Comparison of ENCODE assay signal across 31 cellular contexts in the genomic region with DNA sequence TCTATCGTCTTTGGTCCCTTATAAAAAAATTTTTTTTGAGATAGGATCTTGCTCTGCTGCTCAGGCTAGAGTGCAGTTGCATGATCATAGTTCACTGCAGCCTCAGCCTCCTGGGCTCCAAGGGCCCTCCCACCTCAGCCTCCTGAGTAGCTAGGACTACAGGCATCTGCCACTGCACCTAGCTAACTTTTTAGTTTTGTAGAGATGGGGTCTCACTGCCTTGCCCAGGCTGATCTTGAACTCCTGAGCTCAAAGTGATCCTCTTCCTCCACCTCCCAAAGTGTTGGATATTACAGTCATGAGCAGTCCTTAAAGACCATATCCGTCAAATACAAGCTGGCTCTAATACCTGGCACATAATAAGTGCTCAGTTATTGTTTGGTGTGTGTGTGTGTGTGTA. TPM values are rescaled to one million over a fixed set of nuclear protein-coding genes. Genes with fewer than 3 reads are reported as not detected.
"Had no signal": no experiment of that assay in that cellular context is flagged by ENCODE, and none has a peak within 500 bp of the region (broad histone marks: within the 10 kb centered on the region; RNA-seq: fewer than 3 reads in every experiment).

No MANE protein-coding gene starts in this region.

- H3K4me1 ChIP-seq: gastrocnemius medialis had no signal

- H3K27me3 ChIP-seq: brain microvascular endothelial cell, esophagus muscularis mucosa, foreskin keratinocyte, gastrocnemius medialis, heart left ventricle, hepatocyte had no signal

- DNase-seq: activated CD4-positive, alpha-beta memory T cell treated with anti-CD3 and anti-CD28 coated beads, Interleukin-2, amount 10 ng/mL, durations not matched to agents 7 days and 5 days; activated CD4-positive, alpha-beta T cell treated with anti-CD3 and anti-CD28 coated beads for 1 hour; activated CD4-positive, alpha-beta T cell treated with anti-CD3 and anti-CD28 coated beads for 4 hours; activated CD4-positive, alpha-beta T cell treated with anti-CD3 and anti-CD28 coated beads, Interleukin-2, amount 10 ng/mL, durations not matched to agents 7 days and 5 days; activated CD4-positive, alpha-beta T cell treated with anti-CD3 and anti-CD28 coated beads, Interleukin-2, amount 50 U/mL, for 4 hours; activated CD8-positive, alpha-beta memory T cell treated with anti-CD3 and anti-CD28 coated beads for 24 hours; activated effector memory CD4-positive, alpha-beta T cell treated with Interleukin-2 at 50 U/mL for 16 hours; activated gamma-delta T cell treated with Interleukin-2 at 50 U/mL for 16 hours; activated naive CD4-positive, alpha-beta T cell treated with anti-CD3 and anti-CD28 coated beads, Interleukin-2, amount 50 U/mL, for 16 hours; activated naive CD4-positive, alpha-beta T cell treated with Interleukin-2 at 50 U/mL for 16 hours; activated T-cell treated with anti-CD3 and anti-CD28 coated beads, Interleukin-2, amount 50 U/mL, for 4 hours; amniotic stem cell; anterior cingulate cortex; brain microvascular endothelial cell; cortex of kidney; dermis blood vessel endothelial cell; effector CD4-positive, alpha-beta T cell; effector memory CD8-positive, alpha-beta T cell; erythroblast; foreskin keratinocyte; gastrocnemius medialis; glutamatergic neuron; heart left ventricle; T-helper 17 cell; T1000 had no signal

- FAIRE-seq: astrocyte, bronchial epithelial cell, colon had no signal

- H3K4me3 ChIP-seq: esophagus muscularis mucosa, gastrocnemius medialis, heart left ventricle, hepatocyte had no signal

- H3K36me3 ChIP-seq: brain microvascular endothelial cell, esophagus muscularis mucosa, gastrocnemius medialis, heart left ventricle had no signal

- H2AFZ ChIP-seq: hepatocyte had no signal

- ATAC-seq: activated T-cell treated with anti-CD3 and anti-CD28 coated beads, Interleukin-2, amount 50 U/mL, for 4 hours; activated T-helper 17 cell treated with anti-CD3 and anti-CD28 coated beads, Interleukin-2, amount 50 U/mL, for 72 hours; effector memory CD8-positive, alpha-beta T cell; foreskin keratinocyte; gastrocnemius medialis; heart left ventricle; T-helper 17 cell had no signal

- H3K9me3 ChIP-seq: esophagus muscularis mucosa, gastrocnemius medialis, heart left ventricle had no signal

- H3K27ac ChIP-seq: brain microvascular endothelial cell, esophagus muscularis mucosa, foreskin keratinocyte, gastrocnemius medialis, heart left ventricle, hepatocyte had no signal

RNA-seq across cellular contexts. Expression of a gene that starts 30.4 kb away (rescaled TPM):
- total RNA-seq: activated CD4-positive, alpha-beta memory T cell treated with anti-CD3 and anti-CD28 coated beads, Interleukin-2, amount 10 ng/mL, durations not matched to agents 7 days and 5 days; activated CD4-positive, alpha-beta T cell treated with anti-CD3 and anti-CD28 coated beads, Interleukin-2, amount 10 ng/mL, durations not matched to agents 7 days and 5 days had no signal
